In the genomic region with DNA sequence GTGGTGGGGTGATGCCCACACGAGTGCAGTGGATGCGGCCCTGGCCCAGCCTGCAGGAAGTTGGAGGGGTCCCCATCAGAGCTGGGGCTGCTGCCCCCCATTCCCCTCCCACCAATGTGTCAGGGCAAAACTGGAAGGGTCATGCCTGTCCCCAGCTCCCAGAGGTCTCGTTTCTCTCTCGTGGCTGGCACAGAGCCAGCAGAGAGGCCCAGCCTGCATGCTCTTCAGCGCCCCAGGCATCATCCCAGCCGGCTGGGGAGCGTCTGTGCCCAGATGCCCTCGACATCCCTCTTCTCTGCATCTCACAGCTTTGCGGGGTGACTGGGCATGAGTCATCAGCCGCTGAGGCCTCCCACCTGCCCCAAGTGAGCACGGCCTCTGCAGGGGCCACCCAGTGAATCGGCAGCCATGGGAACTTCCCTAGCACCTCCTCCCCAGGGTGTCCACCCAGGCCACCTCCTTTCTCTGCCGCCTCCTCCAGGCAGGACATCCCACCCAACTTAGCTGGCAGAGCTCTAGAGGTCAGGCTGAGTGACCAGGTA, we compare ENCODE assay signal across 9 cellular contexts. TPM values are rescaled to one million over a fixed set of nuclear protein-coding genes. Genes with fewer than 3 reads are reported as not detected.
DNase-seq lines count a peak whose midpoint lies in the region; ATAC-seq and TF ChIP-seq lines count a peak whose summit lies in the region.
"Had no signal": no experiment of that assay in that cellular context is flagged by ENCODE, and none has a peak within 500 bp of the region (broad histone marks: within the 10 kb centered on the region; RNA-seq: fewer than 3 reads in every experiment).

No MANE protein-coding gene starts in this region.

- H3K27me3 Mint-ChIP-seq in activated CD4-positive, alpha-beta T cell treated with anti-CD3 and anti-CD28 coated beads for 36 hours = no peaks in the 10 kb centered on the region
- no peaks in the 10 kb centered on the region for H3K27me3 Mint-ChIP-seq in activated CD4-positive, alpha-beta T cell treated with anti-CD3 and anti-CD28 coated beads, Interleukin-2, amount 10 ng/mL, durations not matched to agents 7 days and 5 days
- H3K27me3 Mint-ChIP-seq in central memory CD8-positive, alpha-beta T cell = no peaks in the 10 kb centered on the region
- peaks cover 0 to 1% of the 10 kb centered on the region in 2 donors for H3K27me3 Mint-ChIP-seq in CD8-positive, alpha-beta memory T cell

- peak; percentile 93 for ATAC-seq in activated CD4-positive, alpha-beta T cell treated with anti-CD3 and anti-CD28 coated beads for 36 hours
- ATAC-seq in central memory CD8-positive, alpha-beta T cell (replicated peaks; ENCODE audit: extremely low read depth, poor library complexity, severe bottlenecking) = no peak
- ATAC-seq in upper lobe of left lung (ENCODE audit: low FRiP score in 2 of 2) = no peak

- DNase-seq in activated CD4-positive, alpha-beta T cell treated with anti-CD3 and anti-CD28 coated beads for 36 hours = peak; percentile 87
- DNase-seq in activated CD4-positive, alpha-beta T cell treated with anti-CD3 and anti-CD28 coated beads, Interleukin-2, amount 10 ng/mL, durations not matched to agents 7 days and 5 days = no peak
- DNase-seq in OCI-M1 (lab: John Stamatoyannopoulos, UW) (peak; percentile 10), upper lobe of left lung (no peak), Ammon's horn (ENCODE audit: low spot score) (no peak)
- DNase-seq in central memory CD8-positive, alpha-beta T cell (ENCODE audit: low spot score in 2 of 2) = no peak
- peak; percentile 53 for DNase-seq in stimulated activated CD4-positive, alpha-beta T cell treated with anti-CD3 and anti-CD28 coated beads, Interleukin-4, amount 100 ng/mL, for 1 hour
- no peak for DNase-seq in CD8-positive, alpha-beta memory T cell

- no peaks in the 10 kb centered on the region for H3K27me3 ChIP-seq in CD8-positive, alpha-beta memory T cell (ENCODE audit: insufficient read depth, low read length, poor library complexity, severe bottlenecking)
- H3K27me3 ChIP-seq in upper lobe of left lung = no peaks in the 10 kb centered on the region

- peaks cover 18% of the 10 kb centered on the region for H3K4me1 ChIP-seq in CD8-positive, alpha-beta memory T cell (ENCODE audit: insufficient read depth, low read length)
- peaks cover 20 to 36% (median 24%) of the 10 kb centered on the region in 4 donors for H3K4me1 ChIP-seq in upper lobe of left lung

- peaks cover 43% of the 10 kb centered on the region for H3K4me1 Mint-ChIP-seq in activated CD4-positive, alpha-beta T cell treated with anti-CD3 and anti-CD28 coated beads for 36 hours
- peaks cover 27% of the 10 kb centered on the region for H3K4me1 Mint-ChIP-seq in activated CD4-positive, alpha-beta T cell treated with anti-CD3 and anti-CD28 coated beads, Interleukin-2, amount 10 ng/mL, durations not matched to agents 7 days and 5 days
- H3K4me1 Mint-ChIP-seq in central memory CD8-positive, alpha-beta T cell = peaks cover 21% of the 10 kb centered on the region
- peaks cover 14 to 22% (median 14%) of the 10 kb centered on the region in 3 donors for H3K4me1 Mint-ChIP-seq in CD8-positive, alpha-beta memory T cell

- no peak for TF ChIP-seq CTCF in upper lobe of left lung (IDR thresholded peaks at IDR 0.05)

- no peaks in the 10 kb centered on the region for H3K9me3 ChIP-seq in CD8-positive, alpha-beta memory T cell (ENCODE audit: low read length)
- H3K9me3 ChIP-seq in upper lobe of left lung = no peaks in the 10 kb centered on the region

- peak overlapping the region; percentile 77 for H3K27ac Mint-ChIP-seq in activated CD4-positive, alpha-beta T cell treated with anti-CD3 and anti-CD28 coated beads for 36 hours
- H3K27ac Mint-ChIP-seq in activated CD4-positive, alpha-beta T cell treated with anti-CD3 and anti-CD28 coated beads, Interleukin-2, amount 10 ng/mL, durations not matched to agents 7 days and 5 days = no peak overlapping the region
- peak overlapping the region; percentile 41 for H3K27ac Mint-ChIP-seq in central memory CD8-positive, alpha-beta T cell (ENCODE audit: low read depth)
- H3K27ac Mint-ChIP-seq in CD8-positive, alpha-beta memory T cell = no peak overlapping the region

- no peak overlapping the region for H3K4me3 ChIP-seq in CD8-positive, alpha-beta memory T cell (ENCODE audit: low read length)
- no peak overlapping the region for H3K4me3 ChIP-seq in upper lobe of left lung

- no peak for TF ChIP-seq POLR2A in upper lobe of left lung (IDR thresholded peaks at IDR 0.05)

- CTCF ChIA-PET in activated CD4-positive, alpha-beta T cell treated with anti-CD3 and anti-CD28 coated beads for 36 hours (lab: Charles Lee) = interaction anchor here (0.7 to 1.7 kb wide), 6 partner anchors 14 to 71 kb away, joined by 3 to 7 read pairs (median 4); no protein-coding TSS in a partner anchor
- CTCF ChIA-PET in activated CD4-positive, alpha-beta T cell treated with anti-CD3 and anti-CD28 coated beads, Interleukin-2, amount 10 ng/mL, durations not matched to agents 7 days and 5 days (lab: Charles Lee) = interaction anchor here (0.9 to 1.8 kb wide), 4 partner anchors 10 to 39 kb away, joined by 3 to 11 read pairs (median 5); a partner anchor contains a TSS
- CTCF ChIA-PET in CD8-positive, alpha-beta memory T cell (lab: Charles Lee) = interaction anchor here (1.2 kb wide), 1 partner anchor 22 kb away, joined by 5 read pairs; no protein-coding TSS in a partner anchor

- TF ChIP-seq EP300 in upper lobe of left lung (IDR thresholded peaks at IDR 0.05) = no peak

- H3K4me3 Mint-ChIP-seq in activated CD4-positive, alpha-beta T cell treated with anti-CD3 and anti-CD28 coated beads for 36 hours = no peak overlapping the region
- no peak overlapping the region for H3K4me3 Mint-ChIP-seq in activated CD4-positive, alpha-beta T cell treated with anti-CD3 and anti-CD28 coated beads, Interleukin-2, amount 10 ng/mL, durations not matched to agents 7 days and 5 days
- no peak overlapping the region for H3K4me3 Mint-ChIP-seq in central memory CD8-positive, alpha-beta T cell
- no peak overlapping the region for H3K4me3 Mint-ChIP-seq in CD8-positive, alpha-beta memory T cell
- H3K4me3 Mint-ChIP-seq: neural crest cell had no signal

- no peaks in the 10 kb centered on the region for H3K36me3 Mint-ChIP-seq in activated CD4-positive, alpha-beta T cell treated with anti-CD3 and anti-CD28 coated beads for 36 hours (ENCODE audit: low read depth)
- H3K36me3 Mint-ChIP-seq in activated CD4-positive, alpha-beta T cell treated with anti-CD3 and anti-CD28 coated beads, Interleukin-2, amount 10 ng/mL, durations not matched to agents 7 days and 5 days (ENCODE audit: low read depth) = no peaks in the 10 kb centered on the region
- no peaks in the 10 kb centered on the region for H3K36me3 Mint-ChIP-seq in central memory CD8-positive, alpha-beta T cell (ENCODE audit: insufficient read depth)
- no peaks in the 10 kb centered on the region for H3K36me3 Mint-ChIP-seq in CD8-positive, alpha-beta memory T cell

- intact Hi-C loops in activated CD4-positive, alpha-beta T cell treated with anti-CD3 and anti-CD28 coated beads for 36 hours (cut with DNase I, micrococcal nuclease) = no loop called here

- POLR2A ChIA-PET in activated CD4-positive, alpha-beta T cell treated with anti-CD3 and anti-CD28 coated beads for 36 hours (lab: Charles Lee) = interaction anchor here (0.7 to 2.0 kb wide), 8 partner anchors 9 to 34 kb away, joined by 3 to 12 read pairs (median 4); a partner anchor contains a TSS
- POLR2A ChIA-PET in activated CD4-positive, alpha-beta T cell treated with anti-CD3 and anti-CD28 coated beads, Interleukin-2, amount 10 ng/mL, durations not matched to agents 7 days and 5 days (lab: Charles Lee) = interaction anchor here (0.6 to 0.8 kb wide), 2 partner anchors 9 to 10 kb away, joined by 3 read pairs; a partner anchor contains a TSS
- POLR2A ChIA-PET in CD8-positive, alpha-beta memory T cell (lab: Charles Lee) = interaction anchor here (1.0 to 1.2 kb wide), 2 partner anchors 9 to 10 kb away, joined by 3 read pairs; no protein-coding TSS in a partner anchor

- no peak overlapping the region for H3K27ac ChIP-seq in CD8-positive, alpha-beta memory T cell (ENCODE audit: low read depth, low read length)
- H3K27ac ChIP-seq in upper lobe of left lung = no peak overlapping the region

- H3K9me3 Mint-ChIP-seq in activated CD4-positive, alpha-beta T cell treated with anti-CD3 and anti-CD28 coated beads for 36 hours (ENCODE audit: low read depth) = no peaks in the 10 kb centered on the region
- H3K9me3 Mint-ChIP-seq in activated CD4-positive, alpha-beta T cell treated with anti-CD3 and anti-CD28 coated beads, Interleukin-2, amount 10 ng/mL, durations not matched to agents 7 days and 5 days = no peaks in the 10 kb centered on the region
- H3K9me3 Mint-ChIP-seq in central memory CD8-positive, alpha-beta T cell = no peaks in the 10 kb centered on the region
- H3K9me3 Mint-ChIP-seq in CD8-positive, alpha-beta memory T cell = no peaks in the 10 kb centered on the region
- H3K9me3 Mint-ChIP-seq: neural crest cell had no signal

- WGBS in upper lobe of left lung, 2 donors = 50 to 57% methylated on average over 5 to 13 of the region's 13 CpGs

- H3K36me3 ChIP-seq in CD8-positive, alpha-beta memory T cell (ENCODE audit: insufficient read depth, low read length) = no peaks in the 10 kb centered on the region
- no peaks in the 10 kb centered on the region for H3K36me3 ChIP-seq in upper lobe of left lung

RNA-seq across cellular contexts. Expression of a gene that starts 9.8 kb away (rescaled TPM):
- total RNA-seq in activated CD4-positive, alpha-beta T cell treated with anti-CD3 and anti-CD28 coated beads for 36 hours = 100 to 1,000 TPM; 118 to 182 TPM
- 100 to 1,000 TPM; 115 to 142 TPM for total RNA-seq in activated CD4-positive, alpha-beta T cell treated with anti-CD3 and anti-CD28 coated beads, Interleukin-2, amount 10 ng/mL, durations not matched to agents 7 days and 5 days
- 100 to 1,000 TPM; 129 to 141 TPM for total RNA-seq in CD8-positive, alpha-beta memory T cell
- polyA plus RNA-seq in CD8-positive, alpha-beta memory T cell = 74.6 TPM
- total RNA-seq in upper lobe of left lung = 100 to 1,000 TPM in 4 of 6 donors, 10 to 100 TPM in 2; 80.6 to 228 (median 152) TPM

RNA-seq across cellular contexts. Expression of a gene that starts 34.1 kb away (rescaled TPM):
- 100 to 1,000 TPM; 614 to 725 TPM for total RNA-seq in activated CD4-positive, alpha-beta T cell treated with anti-CD3 and anti-CD28 coated beads for 36 hours
- total RNA-seq in activated CD4-positive, alpha-beta T cell treated with anti-CD3 and anti-CD28 coated beads, Interleukin-2, amount 10 ng/mL, durations not matched to agents 7 days and 5 days = 100 to 1,000 TPM; 285 to 292 TPM
- total RNA-seq in CD8-positive, alpha-beta memory T cell = 100 to 1,000 TPM; 186 to 190 TPM
- polyA plus RNA-seq in CD8-positive, alpha-beta memory T cell = 193 TPM
- 10 to 100 TPM in 1 of 6 donors, 1 to 10 TPM in 5; 5.2 to 24.7 (median 7.6) TPM for total RNA-seq in upper lobe of left lung
- total RNA-seq: neural crest cell had no signal

RNA-seq across cellular contexts. Expression of a gene that starts 50.3 kb away (rescaled TPM):
- total RNA-seq in activated CD4-positive, alpha-beta T cell treated with anti-CD3 and anti-CD28 coated beads for 36 hours = 10 to 100 TPM in 1 of 2 experiments, 1 to 10 TPM in 1; 9.0 to 10.9 TPM
- total RNA-seq in activated CD4-positive, alpha-beta T cell treated with anti-CD3 and anti-CD28 coated beads, Interleukin-2, amount 10 ng/mL, durations not matched to agents 7 days and 5 days = 10 to 100 TPM; 16.4 TPM
- total RNA-seq in CD8-positive, alpha-beta memory T cell = 1 to 10 TPM in 1 of 2 experiments, under 1 TPM in 1; 0.49 to 1.1 TPM
- 1.9 TPM for polyA plus RNA-seq in CD8-positive, alpha-beta memory T cell
- total RNA-seq in upper lobe of left lung = 10 to 100 TPM; 17.8 to 50.4 (median 36.2) TPM
- total RNA-seq: neural crest cell had no signal

RNA-seq across cellular contexts. Expression of a gene that starts 54.4 kb away (rescaled TPM):
- 100 to 1,000 TPM in 1 of 2 experiments, 10 to 100 TPM in 1; 93.2 to 157 TPM for total RNA-seq in activated CD4-positive, alpha-beta T cell treated with anti-CD3 and anti-CD28 coated beads for 36 hours
- 100 to 1,000 TPM; 104 to 140 TPM for total RNA-seq in activated CD4-positive, alpha-beta T cell treated with anti-CD3 and anti-CD28 coated beads, Interleukin-2, amount 10 ng/mL, durations not matched to agents 7 days and 5 days
- total RNA-seq in CD8-positive, alpha-beta memory T cell = 10 to 100 TPM; 27.5 to 31.8 TPM
- polyA plus RNA-seq in CD8-positive, alpha-beta memory T cell = 3.3 TPM
- 100 to 1,000 TPM in 3 of 6 donors, 10 to 100 TPM in 3; 33.5 to 134 (median 102) TPM for total RNA-seq in upper lobe of left lung

Comparison
In these comparisons a context has a peak if more than half of its experiments do, and no peak if none do; other contexts are left out.
1. DNase-seq: peak in activated CD4-positive, alpha-beta T cell treated with anti-CD3 and anti-CD28 coated beads for 36 hours (single experiment), OCI-M1 (single experiment) and stimulated activated CD4-positive, alpha-beta T cell treated with anti-CD3 and anti-CD28 coated beads, Interleukin-4, amount 100 ng/mL, for 1 hour (single experiment); none in activated CD4-positive, alpha-beta T cell treated with anti-CD3 and anti-CD28 coated beads, Interleukin-2, amount 10 ng/mL, durations not matched to agents 7 days and 5 days (single experiment), central memory CD8-positive, alpha-beta T cell (0 of 2), CD8-positive, alpha-beta memory T cell (0 of 5), upper lobe of left lung (0 of 2) and Ammon's horn (single experiment).
2. H3K27ac Mint-ChIP-seq: peak in activated CD4-positive, alpha-beta T cell treated with anti-CD3 and anti-CD28 coated beads for 36 hours (single experiment) and central memory CD8-positive, alpha-beta T cell (single experiment); none in activated CD4-positive, alpha-beta T cell treated with anti-CD3 and anti-CD28 coated beads, Interleukin-2, amount 10 ng/mL, durations not matched to agents 7 days and 5 days (single experiment) and CD8-positive, alpha-beta memory T cell (0 of 8).
3. RNA of a gene that starts 34.1 kb away (total RNA-seq): 614 to 725 TPM in activated CD4-positive, alpha-beta T cell treated with anti-CD3 and anti-CD28 coated beads for 36 hours, 285 to 292 TPM in activated CD4-positive, alpha-beta T cell treated with anti-CD3 and anti-CD28 coated beads, Interleukin-2, amount 10 ng/mL, durations not matched to agents 7 days and 5 days and 186 to 190 TPM in CD8-positive, alpha-beta memory T cell; 5.2 to 24.7 TPM in upper lobe of left lung; every median in the first group is over 4 times any median in the second.
4. RNA of a gene that starts 50.3 kb away (total RNA-seq): 17.8 to 50.4 TPM in upper lobe of left lung, 16.4 TPM in activated CD4-positive, alpha-beta T cell treated with anti-CD3 and anti-CD28 coated beads, Interleukin-2, amount 10 ng/mL, durations not matched to agents 7 days and 5 days and 9.0 to 10.9 TPM in activated CD4-positive, alpha-beta T cell treated with anti-CD3 and anti-CD28 coated beads for 36 hours; 0.49 to 1.1 TPM in CD8-positive, alpha-beta memory T cell; every median in the first group is over 4 times any median in the second.